3 cellular contexts compared by ENCODE assay signal in the genomic region with DNA sequence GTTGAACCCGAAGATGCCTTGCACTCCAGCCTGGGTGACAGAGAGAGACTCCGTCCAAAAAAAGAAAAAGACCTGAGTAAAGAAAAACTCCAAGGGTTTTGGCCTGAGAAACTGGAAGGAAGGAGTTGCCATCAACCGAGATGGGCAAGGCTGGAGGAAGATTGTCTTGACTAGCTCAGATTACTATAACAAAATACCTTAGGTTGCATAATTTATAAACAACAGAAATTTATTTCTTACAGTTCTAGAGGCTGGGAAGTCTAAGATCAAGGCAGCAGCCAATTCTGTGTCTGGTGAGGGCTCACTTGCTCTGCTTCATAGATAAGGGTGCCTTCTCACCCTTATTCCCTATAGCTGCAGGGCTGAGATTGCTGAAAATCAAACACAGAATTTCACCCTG.
TF ChIP-seq lines count a peak whose summit lies in the region.

No MANE protein-coding gene starts in this region.

TF ChIP-seq in A549, 52 proteins besides CTCF, POLR2A, EP300 and RAD21:
- TF ChIP-seq MAFK (IDR thresholded peaks at IDR 0.05; ENCODE audit: partially characterized antibody) (peak; percentile 69), RNF2 (IDR thresholded peaks at IDR 0.05; ENCODE audit: borderline replicate concordance, low read depth) (no peak), MAZ (IDR thresholded peaks at IDR 0.05; ENCODE audit: borderline replicate concordance, low read depth, low read length) (no peak), KDM5A (IDR thresholded peaks at IDR 0.05) (no peak), FOSL2 (IDR thresholded peaks at IDR 0.05) (no peak), FOSL2 (CRISPR knock-in tag; IDR thresholded peaks at IDR 0.05) (no peak)
- TF ChIP-seq, protein P1, sequence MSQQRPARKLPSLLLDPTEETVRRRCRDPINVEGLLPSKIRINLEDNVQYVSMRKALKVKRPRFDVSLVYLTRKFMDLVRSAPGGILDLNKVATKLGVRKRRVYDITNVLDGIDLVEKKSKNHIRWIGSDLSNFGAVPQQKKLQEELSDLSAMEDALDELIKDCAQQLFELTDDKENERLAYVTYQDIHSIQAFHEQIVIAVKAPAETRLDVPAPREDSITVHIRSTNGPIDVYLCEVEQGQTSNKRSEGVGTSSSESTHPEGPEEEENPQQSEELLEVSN (IDR thresholded peaks at IDR 0.05; ENCODE audit: borderline replicate concordance, low read depth): no peak

TF ChIP-seq in IMR-90, 13 proteins besides CTCF, POLR2A, EP300 and RAD21:
- TF ChIP-seq BHLHE40 (IDR thresholded peaks at IDR 0.05; ENCODE audit: low read depth, low read length): no peak
- TF ChIP-seq, protein P2, sequence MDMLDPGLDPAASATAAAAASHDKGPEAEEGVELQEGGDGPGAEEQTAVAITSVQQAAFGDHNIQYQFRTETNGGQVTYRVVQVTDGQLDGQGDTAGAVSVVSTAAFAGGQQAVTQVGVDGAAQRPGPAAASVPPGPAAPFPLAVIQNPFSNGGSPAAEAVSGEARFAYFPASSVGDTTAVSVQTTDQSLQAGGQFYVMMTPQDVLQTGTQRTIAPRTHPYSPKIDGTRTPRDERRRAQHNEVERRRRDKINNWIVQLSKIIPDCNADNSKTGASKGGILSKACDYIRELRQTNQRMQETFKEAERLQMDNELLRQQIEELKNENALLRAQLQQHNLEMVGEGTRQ (IDR thresholded peaks at IDR 0.05; ENCODE audit: low read depth, low read length): no peak
- TF ChIP-seq MAFK (IDR thresholded peaks at IDR 0.05; ENCODE audit: low read depth, low read length): peak; percentile 74
- no peak for TF ChIP-seq RCOR1 (IDR thresholded peaks at IDR 0.05; ENCODE audit: insufficient replicate concordance, low read length)
- TF ChIP-seq CEBPB (IDR thresholded peaks at IDR 0.05; ENCODE audit: low read depth, low read length): no peak
- no peak for TF ChIP-seq RFX5 (IDR thresholded peaks at IDR 0.05; ENCODE audit: low read depth, low read length)
- no peak for TF ChIP-seq SMC3 (IDR thresholded peaks at IDR 0.05; ENCODE audit: low read depth, low read length)
- no peak for TF ChIP-seq CHD1 (IDR thresholded peaks at IDR 0.05; ENCODE audit: low read depth, low read length)

TF ChIP-seq in K562, 482 proteins besides CTCF, POLR2A, EP300 and RAD21 (continued from another document):
- TF ChIP-seq ASH1L (IDR thresholded peaks at IDR 0.05; ENCODE audit: borderline replicate concordance, low read depth, partially characterized antibody) (no peak), C11orf30 (IDR thresholded peaks at IDR 0.05; ENCODE audit: low read depth) (peak; percentile 39; the same call in 1 of the 2 replicates), RBM17 (IDR thresholded peaks at IDR 0.05; ENCODE audit: borderline replicate concordance, low read depth, low read length) (no peak), MAFF (IDR thresholded peaks at IDR 0.05; ENCODE audit: low read length) (peak; percentile 22), ZNF316 (IDR thresholded peaks at IDR 0.05) (peak; percentile 57), SRSF3 (IDR thresholded peaks at IDR 0.05; ENCODE audit: insufficient read depth, low read length) (no peak), MAFK (IDR thresholded peaks at IDR 0.05; ENCODE audit: low read length) (0 out of 2 replicates have a peak, but pooled peaks have one; percentile 17), NONO (IDR thresholded peaks at IDR 0.05; ENCODE audit: low read depth in 2 of 2, low read length in 1 of 2) (no peak), ZNF57 (CRISPR knock-in tag; IDR thresholded peaks at IDR 0.05) (no peak), MBD2 (IDR thresholded peaks at IDR 0.05; ENCODE audit: borderline replicate concordance, low read depth) (no peak), PHF8 (IDR thresholded peaks at IDR 0.05; ENCODE audit: borderline replicate concordance, low read length) (no peak)
TF ChIP-seq in K562: peak in this region for 5.
